Comparison of ENCODE assay signal across 21 cellular contexts in genomic region chr1:51494138-51494830, GRCh38. TPM values are rescaled to one million over a fixed set of nuclear protein-coding genes. Genes with fewer than 3 reads are reported as not detected.
A peak's percentile ranks its signal among the peaks of the same experiment; 100 is the strongest.
DNase-seq lines count a peak whose midpoint lies in the region; ATAC-seq, FAIRE-seq and TF ChIP-seq lines count a peak whose summit lies in the region.
"Had no signal": no experiment of that assay in that cellular context is flagged by ENCODE, and none has a peak within 500 bp of the region (broad histone marks: within the 10 kb centered on the region; RNA-seq: fewer than 3 reads in every experiment).

No MANE protein-coding gene starts in this region.

- no peak overlapping the region for H2BK20ac ChIP-seq in H9 (ENCODE audit: low read depth, low read length, poor library complexity, severe bottlenecking)

- H3K23ac ChIP-seq in H9 (ENCODE audit: insufficient read length, low read depth, low read length) = no peak overlapping the region
- H3K23ac ChIP-seq in trophoblast cell (ENCODE audit: low read length) = no peak overlapping the region

- H3K27ac ChIP-seq in H9 (ENCODE audit: insufficient read length, low read depth, low read length) = no peak overlapping the region
- H3K27ac ChIP-seq in K562 (ENCODE audit: extremely low read depth, low read depth, low read length) = no peak overlapping the region
- no peak overlapping the region for H3K27ac ChIP-seq in trophoblast cell (ENCODE audit: low read depth, low read length)
- H3K27ac ChIP-seq: epithelial cell of prostate, PC-9, right lobe of liver had no signal

- no peak overlapping the region for H3K4me2 ChIP-seq in H9 (ENCODE audit: insufficient read depth, insufficient read length, low read length)
- no peak overlapping the region for H3K4me2 ChIP-seq in K562 (ENCODE audit: insufficient read depth, low read length)
- H3K4me2 ChIP-seq in trophoblast cell (ENCODE audit: low read length) = no peak overlapping the region
- H3K4me2 ChIP-seq: PC-9 had no signal

- H4K8ac ChIP-seq in H9 (replicated peaks; ENCODE audit: insufficient read length, low read depth, low read length) = no peak overlapping the region
- no peak overlapping the region for H4K8ac ChIP-seq in trophoblast cell (ENCODE audit: low read depth, low read length)

- H3K79me2 ChIP-seq in H9 (ENCODE audit: insufficient read depth, low read length) (peaks cover 8% of the 10 kb centered on the region; the same call in 1 of the 2 replicates), K562 (ENCODE audit: control insufficient read depth, insufficient read depth, low read length) (peaks cover 91% of the 10 kb centered on the region), trophoblast cell (ENCODE audit: control insufficient read depth, insufficient read depth, low read length, poor library complexity) (peaks cover 2% of the 10 kb centered on the region)

- H3K9ac ChIP-seq in H9 (ENCODE audit: extremely low read depth, insufficient read length, low read length) (no peak overlapping the region), K562 (ENCODE audit: insufficient read depth in 1 of 2, low read depth in 2 of 2, low read length in 2 of 2) (no peak overlapping the region), trophoblast cell (ENCODE audit: low read length) (no peak overlapping the region)

- no peaks in the 10 kb centered on the region for H3K9me3 ChIP-seq in Caco-2
- H3K9me3 ChIP-seq in H9 (ENCODE audit: control insufficient read depth, low read depth, low read length) = no peaks in the 10 kb centered on the region
- H3K9me3 ChIP-seq in K562 (replicated peaks; ENCODE audit: control insufficient read depth, insufficient read depth, low read depth, low read length) = no peaks in the 10 kb centered on the region
- H3K9me3 ChIP-seq in trophoblast cell (ENCODE audit: insufficient read depth, low read depth, low read length) = no peaks in the 10 kb centered on the region
- H3K9me3 ChIP-seq: right lobe of liver had no signal

- H3K4ac ChIP-seq in H9 (ENCODE audit: low read depth, low read length) (no peak overlapping the region), trophoblast cell (ENCODE audit: low read depth, low read length) (peak overlapping the region; percentile 89)

- no peak overlapping the region for H2AK5ac ChIP-seq in H9 (ENCODE audit: insufficient read length, low read length)
- no peak overlapping the region for H2AK5ac ChIP-seq in trophoblast cell (ENCODE audit: low read length)

- H3K9me1 ChIP-seq in K562 (ENCODE audit: control insufficient read depth, insufficient read depth, low read length) = no peaks in the 10 kb centered on the region

- H3K36me3 Mint-ChIP-seq in Caco-2 (ENCODE audit: insufficient read depth, unreplicated experiment) (no peaks in the 10 kb centered on the region), H9 (ENCODE audit: insufficient read depth in 1 of 3, low read depth in 3 of 3) (peaks cover 5 to 10% (median 7%) of the 10 kb centered on the region in 3 experiments; a peak in 6 of 7 replicates)

- H3K18ac ChIP-seq in H9 (ENCODE audit: insufficient read length, low read depth, low read length) (no peak overlapping the region), trophoblast cell (ENCODE audit: low read length) (no peak overlapping the region)

- H2BK15ac ChIP-seq in H9 (ENCODE audit: low read depth, low read length) = no peak overlapping the region

- in situ Hi-C loops in K562 (cut with MboI) = no loop called here

- H3K79me1 ChIP-seq in H9 (ENCODE audit: insufficient read depth, low read depth, low read length, poor library complexity, severe bottlenecking) = peaks cover 2% of the 10 kb centered on the region
- no peaks in the 10 kb centered on the region for H3K79me1 ChIP-seq in trophoblast cell (ENCODE audit: low read length)

- H3K4me1 ChIP-seq in Caco-2 (0 out of 2 replicates have a peak, but pooled peaks cover 5% of the 10 kb centered on the region), H9 (ENCODE audit: insufficient read depth, low read length) (no peaks in the 10 kb centered on the region), K562 (replicated peaks in 1 of 2; ENCODE audit: control insufficient read depth in 2 of 2, insufficient read depth in 2 of 2, low read length in 2 of 2) (peaks cover 0 to 5% of the 10 kb centered on the region in 2 experiments; a peak in 2 of 5 replicates), trophoblast cell (ENCODE audit: control insufficient read depth in 1 of 2, insufficient read depth in 2 of 2, low read length in 2 of 2) (no peaks in the 10 kb centered on the region)

- H4K12ac ChIP-seq in trophoblast cell (ENCODE audit: low read depth, low read length) = no peak overlapping the region

- peak; percentile 42 for ATAC-seq in K562
- no peak for ATAC-seq in HG03442 (IDR thresholded peaks at IDR 0.05; ENCODE audit: unreplicated experiment)
- no peak for ATAC-seq in HG03378 (IDR thresholded peaks at IDR 0.05; ENCODE audit: unreplicated experiment)

- intact Hi-C loops in Caco-2 (cut with micrococcal nuclease; ENCODE audit: unreplicated experiment) = no loop called here
- intact Hi-C loops in K562 (cut with micrococcal nuclease) = no loop called here

- TF ChIP-seq POLR2A in K562 (conservative IDR thresholded peaks at IDR 0.05) = no peak

- no peaks in the 10 kb centered on the region for H4K20me1 ChIP-seq in H9 (ENCODE audit: control insufficient read depth, insufficient read depth, insufficient read length)
- H4K20me1 ChIP-seq in K562 (replicated peaks; ENCODE audit: control insufficient read depth, insufficient read depth, low read length) = no peaks in the 10 kb centered on the region

- no peak for TF ChIP-seq EP300 in K562 (IDR thresholded peaks at IDR 0.05; ENCODE audit: low read length)

- H4K5ac ChIP-seq in H9 (ENCODE audit: insufficient read length, low read depth, low read length) = no peak overlapping the region

- no peak overlapping the region for H3K56ac ChIP-seq in H9 (ENCODE audit: insufficient read length, low read depth, low read length)

- no CpG with 5 or more reads among the region's 1 CpG for WGBS in H9 (ENCODE audit: extremely low coverage, insufficient read length, low lambda C conversion rate)
- WGBS in K562 (ENCODE audit: insufficient coverage, low coverage, missing lambda C conversion rate) = 53% methylated on average over 1 of the region's 1 CpG
- no CpG with 5 or more reads among the region's 1 CpG for WGBS in trophoblast cell (ENCODE audit: extremely low coverage, insufficient coverage, insufficient read length)

- no peak overlapping the region for H2BK5ac ChIP-seq in H9 (ENCODE audit: insufficient read length, low read length)
- no peak overlapping the region for H2BK5ac ChIP-seq in trophoblast cell (ENCODE audit: low read depth, low read length, poor library complexity)

- DNase-seq in Caco-2 = no peak
- no peak for DNase-seq in H9
- no peak for DNase-seq in K562 (ENCODE audit: extremely low read depth in 1 of 4, low spot score in 3 of 4)
- no peak for DNase-seq in trophoblast cell
- no peak for DNase-seq in T1000 (lab: John Stamatoyannopoulos, UW)
- DNase-seq in amygdala (lab: John Stamatoyannopoulos, UW) = no peak
- DNase-seq: activated CD4-positive, alpha-beta T cell treated with anti-CD3 and anti-CD28 coated beads, Interleukin-2, amount 10 ng/mL, durations not matched to agents 24 days and 14 days; activated naive CD8-positive, alpha-beta T cell treated with anti-CD3 and anti-CD28 coated beads, Interleukin-2, amount 10 ng/mL, durations not matched to agents 7 days and 5 days; dorsolateral prefrontal cortex; foreskin melanocyte; GF-D8; NCI-H1417 treated with DMSO at 0.1 percent for 48 hours; NCI-H774; PC-9; right lobe of liver had no signal

- H3K4me1 Mint-ChIP-seq in Caco-2 (ENCODE audit: low read depth, unreplicated experiment) (peaks cover 9% of the 10 kb centered on the region), H9 (no peaks in the 10 kb centered on the region; a peak in 1 of 4 replicates)

- H3K36me3 ChIP-seq in Caco-2 (ENCODE audit: control insufficient read depth, insufficient read depth, low read length) = no peaks in the 10 kb centered on the region
- H3K36me3 ChIP-seq in K562 (ENCODE audit: control insufficient read depth, insufficient read depth, low read length) = peaks cover 6% of the 10 kb centered on the region; the same call in 2 of the 3 replicates
- H3K36me3 ChIP-seq in trophoblast cell (ENCODE audit: control insufficient read depth in 1 of 2, insufficient read depth in 2 of 2, low read length in 2 of 2) = peaks cover 0 to under 1% of the 10 kb centered on the region in 2 experiments
- H3K36me3 ChIP-seq: right lobe of liver had no signal

- peak overlapping the region; percentile 7 for H3K27ac Mint-ChIP-seq in Caco-2 (ENCODE audit: unreplicated experiment)
- H3K27ac Mint-ChIP-seq in H9 = peak overlapping the region; percentile 1 to 9 (median 4); a peak in 3 of 7 replicates
- H3K27ac Mint-ChIP-seq: activated CD4-positive, alpha-beta T cell treated with anti-CD3 and anti-CD28 coated beads, Interleukin-2, amount 10 ng/mL, durations not matched to agents 24 days and 14 days; activated naive CD8-positive, alpha-beta T cell treated with anti-CD3 and anti-CD28 coated beads, Interleukin-2, amount 10 ng/mL, durations not matched to agents 7 days and 5 days had no signal

- CTCF ChIA-PET in Caco-2 (lab: Charles Lee) (no interaction called here), K562 (lab: Yijun Ruan, JAX; ENCODE audit: low intra/inter-chr PET ratio) (no interaction called here)

- H3K4me3 Mint-ChIP-seq in Caco-2 (ENCODE audit: unreplicated experiment) = no peak overlapping the region
- H3K4me3 Mint-ChIP-seq in H9 = no peak overlapping the region
- H3K4me3 Mint-ChIP-seq: activated CD4-positive, alpha-beta T cell treated with anti-CD3 and anti-CD28 coated beads, Interleukin-2, amount 10 ng/mL, durations not matched to agents 24 days and 14 days; activated naive CD8-positive, alpha-beta T cell treated with anti-CD3 and anti-CD28 coated beads, Interleukin-2, amount 10 ng/mL, durations not matched to agents 7 days and 5 days had no signal

- no peak overlapping the region for H2AFZ ChIP-seq in H9 (ENCODE audit: low read length)
- H2AFZ ChIP-seq in K562 (ENCODE audit: low read depth, low read length) = no peak overlapping the region
- H2AFZ ChIP-seq in trophoblast cell (ENCODE audit: insufficient read depth, low read length, poor library complexity) = no peak overlapping the region
- H2AFZ ChIP-seq: PC-9 had no signal

- H3K27me3 Mint-ChIP-seq in Caco-2 (ENCODE audit: insufficient read depth, unreplicated experiment) (no peaks in the 10 kb centered on the region), H9 (ENCODE audit: low read depth) (no peaks in the 10 kb centered on the region)
- H3K27me3 Mint-ChIP-seq: activated CD4-positive, alpha-beta T cell treated with anti-CD3 and anti-CD28 coated beads, Interleukin-2, amount 10 ng/mL, durations not matched to agents 24 days and 14 days; activated naive CD8-positive, alpha-beta T cell treated with anti-CD3 and anti-CD28 coated beads, Interleukin-2, amount 10 ng/mL, durations not matched to agents 7 days and 5 days had no signal

- TF ChIP-seq RAD21 in K562 (CRISPR knock-in tag; conservative IDR thresholded peaks at IDR 0.05 in 1 of 2, IDR thresholded peaks at IDR 0.05 in 1 of 2) = no peak

- FAIRE-seq in K562 (lab: Jason Lieb, UNC) = no peak
- FAIRE-seq: bronchial epithelial cell, D721Med, HTR-8/SVneo had no signal

- no peaks in the 10 kb centered on the region for H3K23me2 ChIP-seq in H9 (ENCODE audit: insufficient read length, low read depth, low read length, poor library complexity, severe bottlenecking)

- no peaks in the 10 kb centered on the region for H3K27me3 ChIP-seq in Caco-2 (replicated peaks; ENCODE audit: control insufficient read depth, insufficient read depth, low read length)
- H3K27me3 ChIP-seq in H9 (ENCODE audit: insufficient read depth, low read length) = no peaks in the 10 kb centered on the region
- H3K27me3 ChIP-seq in K562 (ENCODE audit: control insufficient read depth in 2 of 2, insufficient read depth in 2 of 2, low read length in 2 of 2) = no peaks in the 10 kb centered on the region
- no peaks in the 10 kb centered on the region for H3K27me3 ChIP-seq in trophoblast cell (ENCODE audit: insufficient read depth, low read length)
- H3K27me3 ChIP-seq: dorsolateral prefrontal cortex, right lobe of liver had no signal

- H2BK120ac ChIP-seq in H9 (ENCODE audit: low read depth, low read length, poor library complexity, severe bottlenecking) = no peak overlapping the region
- no peak overlapping the region for H2BK120ac ChIP-seq in trophoblast cell (ENCODE audit: insufficient read depth, low read length, poor library complexity)

- no peak overlapping the region for H3T11ph ChIP-seq in H9 (ENCODE audit: low read length)

- H3K14ac ChIP-seq in H9 (ENCODE audit: insufficient read depth, low read length) = no peak overlapping the region
- no peak overlapping the region for H3K14ac ChIP-seq in trophoblast cell (ENCODE audit: low read length)

- TF ChIP-seq CTCF in Caco-2 (IDR thresholded peaks at IDR 0.05; ENCODE audit: insufficient read depth in 1 of 2, low read depth in 1 of 2, low read length in 1 of 2, severe bottlenecking in 1 of 2, unreplicated experiment in 1 of 2) = no peak
- TF ChIP-seq CTCF in H9 (conservative IDR thresholded peaks at IDR 0.05) = no peak
- no peak for TF ChIP-seq CTCF in K562 (IDR thresholded peaks at IDR 0.05 in 2 of 3, conservative IDR thresholded peaks at IDR 0.05 in 1 of 3; ENCODE audit: insufficient read depth in 2 of 3, low read depth in 1 of 3, low read length in 3 of 3)

- POLR2A ChIA-PET in Caco-2 (lab: Charles Lee) = no interaction called here
- POLR2A ChIA-PET in K562 (lab: Yijun Ruan, JAX) = no interaction called here

- H3K9me3 Mint-ChIP-seq in Caco-2 (ENCODE audit: unreplicated experiment) (peaks cover 13% of the 10 kb centered on the region), H9 (peaks cover 0 to 2% of the 10 kb centered on the region in 2 experiments; a peak in 3 of 5 replicates)
- H3K9me3 Mint-ChIP-seq: activated CD4-positive, alpha-beta T cell treated with anti-CD3 and anti-CD28 coated beads, Interleukin-2, amount 10 ng/mL, durations not matched to agents 24 days and 14 days had no signal

- BruUV-seq in Caco-2 (replicated peaks; lab: Mats Ljungman, UMichigan) (no TSS peak), K562 (replicated peaks; lab: Mats Ljungman, UMichigan) (TSS peak; percentile 6)

- H4K91ac ChIP-seq in H9 (ENCODE audit: insufficient read length, low read depth, low read length) = no peak overlapping the region
- no peak overlapping the region for H4K91ac ChIP-seq in trophoblast cell (ENCODE audit: low read depth, low read length)

- H2BK12ac ChIP-seq in H9 (ENCODE audit: insufficient read length, low read depth, low read length) (no peak overlapping the region), trophoblast cell (ENCODE audit: low read length) (no peak overlapping the region)

- no peak overlapping the region for H3K4me3 ChIP-seq in Caco-2 (ENCODE audit: low read depth, low read length)
- H3K4me3 ChIP-seq in K562 = no peak overlapping the region
- H3K4me3 ChIP-seq in trophoblast cell (ENCODE audit: low read depth, low read length) = no peak overlapping the region
- H3K4me3 ChIP-seq: dorsolateral prefrontal cortex, PC-9, right lobe of liver had no signal

RNA-seq across cellular contexts. Expression of gene EPS15, which starts 24.8 kb away (rescaled TPM):
- total RNA-seq in Caco-2 (2022) (39.2 and 41.5 TPM in 2 replicates), H9 (2021) (40.2 and 44.1 TPM in 2 replicates), K562 (2014; rRNA removed) (31.0 and 31.1 TPM in 2 replicates), K562 (2014; rRNA removed; fragmentation: Illumina TruSeq; extraction: Trizol) (55.0 and 67.0 TPM in 2 replicates), K562 (2015; rRNA removed; fragmentation: Illumina TruSeq; extraction: Trizol) (43.0 and 47.7 TPM in 2 replicates), K562 (2021) (59.7 and 69.0 TPM in 2 replicates)
- 166 and 354 TPM in 2 replicates for total RNA-seq in K562 (2011; cell fraction: chromatin; rRNA removed; ENCODE audit: low replicate concordance)
- total RNA-seq in K562 (2011; cell fraction: nucleolus; rRNA removed) = 42.5 and 54.6 TPM in 2 replicates
- total RNA-seq in K562 (2011; cell fraction: nucleoplasm; rRNA removed) = 102 and 104 TPM in 2 replicates
- polyA plus RNA-seq in K562 (2011; rRNA removed) (46.6 and 64.5 TPM in 2 replicates), K562 (2014; fragmentation: Illumina TruSeq; extraction: Trizol) (41.2 and 41.7 TPM in 2 replicates), K562 (2014; fragmentation: Nextera tagmentation; extraction: Ambion mirVana) (10 to 100 TPM; 23.1 to 31.6 TPM), K562 (2014; rRNA removed) (33.6 and 33.9 TPM in 2 replicates)
- polyA plus RNA-seq in K562 (2011; cell fraction: cytosol; rRNA removed) = 12.8 and 22.2 TPM in 2 replicates
- polyA plus RNA-seq in K562 (2011; cell fraction: nucleus; rRNA removed) = 32.0 and 36.8 TPM in 2 replicates
- polyA plus RNA-seq in K562 (2012) = 26.7 and 38.3 TPM in 2 replicates
- 141 and 149 TPM in 2 replicates for polyA minus RNA-seq in K562 (2011; rRNA and poly(A)+ RNA removed)
- polyA minus RNA-seq in K562 (2011; cell fraction: cytosol; rRNA and poly(A)+ RNA removed) = 49.4 and 55.8 TPM in 2 replicates
- 34.7 and 51.0 TPM in 2 replicates for polyA minus RNA-seq in K562 (2011; cell fraction: nucleus; rRNA and poly(A)+ RNA removed)
- polyA plus RNA-seq in trophoblast cell (2013) = 53.3 and 53.4 TPM in 2 replicates
